Comparison of ENCODE assay signal across 7 cellular contexts in the genomic region with DNA sequence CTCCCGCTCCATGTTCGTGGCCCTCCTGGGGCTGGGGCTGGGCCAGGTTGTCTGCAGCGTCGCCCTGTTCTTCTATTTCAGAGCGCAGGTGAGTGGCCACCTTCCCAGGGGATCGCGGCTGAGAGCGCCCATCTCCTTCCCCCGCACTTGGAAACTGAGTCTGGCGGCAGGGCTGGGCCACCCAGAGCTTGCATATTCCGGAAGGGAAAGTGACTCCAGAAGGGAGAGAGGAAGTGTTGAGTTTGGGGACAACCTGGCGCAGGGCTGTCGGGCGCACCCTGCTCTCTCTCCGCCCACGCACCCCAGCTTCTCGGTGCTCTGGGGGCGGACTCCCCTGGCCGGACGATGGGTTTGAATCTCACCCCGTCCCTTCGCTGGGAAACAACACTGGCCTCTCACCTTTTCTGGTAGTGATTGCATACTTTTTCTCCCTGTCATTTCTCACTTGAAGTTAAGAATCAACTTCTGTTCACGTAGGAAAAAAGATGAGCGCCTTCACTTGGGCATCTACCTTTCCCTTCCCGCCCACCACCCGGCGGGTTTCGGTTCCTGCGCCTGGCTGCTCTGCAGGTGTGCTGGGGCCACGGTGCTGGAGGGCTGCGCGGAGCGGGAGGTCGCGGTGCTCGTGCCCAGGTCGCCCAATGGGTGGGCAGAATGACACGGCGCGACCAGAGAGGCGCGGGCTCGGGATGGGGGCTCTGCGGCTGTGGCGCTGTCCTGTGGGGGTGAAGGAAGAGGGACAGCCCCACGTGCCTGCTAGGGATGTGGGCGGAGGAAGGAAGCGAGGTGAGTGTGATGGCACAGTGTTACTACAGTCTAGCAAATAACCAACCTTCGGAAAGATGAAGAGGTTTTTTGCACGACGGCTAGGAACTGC. TPM values are rescaled to one million over a fixed set of nuclear protein-coding genes. Genes with fewer than 3 reads are reported as not detected.
DNase-seq lines count a peak whose midpoint lies in the region; ATAC-seq and TF ChIP-seq lines count a peak whose summit lies in the region.

No MANE protein-coding gene starts in this region.

- peak overlapping the region; percentile 14 to 39 for H3K4me3 ChIP-seq in right atrium auricular region

- no peak for TF ChIP-seq CTCF in right atrium auricular region (IDR thresholded peaks at IDR 0.05)

- no peaks in the 10 kb centered on the region for H3K36me3 ChIP-seq in right atrium auricular region

- no peaks in the 10 kb centered on the region for H3K9me3 ChIP-seq in right atrium auricular region

- peaks cover 0 to 21% of the 10 kb centered on the region in 2 donors for H3K27me3 ChIP-seq in right atrium auricular region

- no peak overlapping the region for H3K27ac ChIP-seq in right atrium auricular region

- peak; percentile 66 for DNase-seq in activated CD8-positive, alpha-beta memory T cell treated with anti-CD3 and anti-CD28 coated beads, Interleukin-2, amount 50 U/mL, for 4 hours
- DNase-seq in right atrium auricular region (ENCODE audit: low spot score): no peak
- DNase-seq in stimulated activated CD4-positive, alpha-beta T cell treated with anti-CD3 and anti-CD28 coated beads, Interleukin-15, amount 100 ng/mL, for 48 hours (ENCODE audit: low read depth in 2 of 2): peak; percentile 58 to 65
- DNase-seq in mesenteric fat pad (ENCODE audit: low spot score): no peak
- no peak for DNase-seq in COLO829 (ENCODE audit: low spot score)

- H3K4me1 ChIP-seq in right atrium auricular region: peaks cover 0 to 11% of the 10 kb centered on the region in 2 donors

- peak; percentile 62 for ATAC-seq in GM19328 (IDR thresholded peaks at IDR 0.05; ENCODE audit: unreplicated experiment)
- peak; percentile 63 for ATAC-seq in HG03135 (IDR thresholded peaks at IDR 0.05; ENCODE audit: unreplicated experiment)

RNA-seq across cellular contexts. Expression of gene TNFSF11, which starts 0.7 kb away (rescaled TPM):
- total RNA-seq in right atrium auricular region (not detected), mesenteric fat pad (not detected)

Comparison
In these comparisons a context has a peak if more than half of its experiments do, and no peak if none do; other contexts are left out.
1. DNase-seq: peak in activated CD8-positive, alpha-beta memory T cell treated with anti-CD3 and anti-CD28 coated beads, Interleukin-2, amount 50 U/mL, for 4 hours (single experiment) and stimulated activated CD4-positive, alpha-beta T cell treated with anti-CD3 and anti-CD28 coated beads, Interleukin-15, amount 100 ng/mL, for 48 hours (2 of 2); none in right atrium auricular region (single experiment), mesenteric fat pad (single experiment) and COLO829 (single experiment).